ENCODE assay signal across 13 cellular contexts in genomic region chr1:39293375-39294070, GRCh38.
A peak's percentile ranks its signal among the peaks of the same experiment; 100 is the strongest.
DNase-seq lines count a peak whose midpoint lies in the region; ATAC-seq and TF ChIP-seq lines count a peak whose summit lies in the region.
"Had no signal": no experiment of that assay in that cellular context is flagged by ENCODE, and none has a peak within 500 bp of the region (broad histone marks: within the 10 kb centered on the region; RNA-seq: fewer than 3 reads in every experiment).

No MANE protein-coding gene starts in this region.

- in situ Hi-C loops in gastrocnemius medialis (cut with MboI; ENCODE audit: low sequenced_read_pairs in 4 of 4): no loop called here

- peaks cover 73% of the 10 kb centered on the region for H3K36me3 Mint-ChIP-seq in activated CD4-positive, alpha-beta memory T cell treated with anti-CD3 and anti-CD28 coated beads for 36 hours
- peaks cover 84% of the 10 kb centered on the region for H3K36me3 Mint-ChIP-seq in activated CD4-positive, alpha-beta memory T cell treated with anti-CD3 and anti-CD28 coated beads, Interleukin-2, amount 10 ng/mL, durations not matched to agents 7 days and 5 days (ENCODE audit: low read depth)
- H3K36me3 Mint-ChIP-seq in activated naive CD8-positive, alpha-beta T cell treated with anti-CD3 and anti-CD28 coated beads for 36 hours: peaks cover 34% of the 10 kb centered on the region

- no peak overlapping the region for H3K4me3 ChIP-seq in gastrocnemius medialis
- H3K4me3 ChIP-seq: SJSA1 had no signal

- peaks cover 4 to 65% of the 10 kb centered on the region in 2 donors for H3K36me3 ChIP-seq in gastrocnemius medialis

- ATAC-seq in gastrocnemius medialis: peak; percentile 67 to 78
- ATAC-seq: naive thymus-derived CD8-positive, alpha-beta T cell had no signal

- no peak for TF ChIP-seq CTCF in gastrocnemius medialis (IDR thresholded peaks at IDR 0.05 in 4 of 5, conservative IDR thresholded peaks at IDR 0.05 in 1 of 5)

- H3K9me3 Mint-ChIP-seq in activated CD4-positive, alpha-beta memory T cell treated with anti-CD3 and anti-CD28 coated beads for 36 hours: no peaks in the 10 kb centered on the region
- no peaks in the 10 kb centered on the region for H3K9me3 Mint-ChIP-seq in activated CD4-positive, alpha-beta memory T cell treated with anti-CD3 and anti-CD28 coated beads, Interleukin-2, amount 10 ng/mL, durations not matched to agents 7 days and 5 days
- no peaks in the 10 kb centered on the region for H3K9me3 Mint-ChIP-seq in activated naive CD8-positive, alpha-beta T cell treated with anti-CD3 and anti-CD28 coated beads for 36 hours
- H3K9me3 Mint-ChIP-seq: activated naive CD4-positive, alpha-beta T cell treated with anti-CD3 and anti-CD28 coated beads for 36 hours; naive thymus-derived CD8-positive, alpha-beta T cell had no signal

- peaks cover 15% of the 10 kb centered on the region for H3K4me1 Mint-ChIP-seq in activated CD4-positive, alpha-beta memory T cell treated with anti-CD3 and anti-CD28 coated beads for 36 hours (ENCODE audit: low read depth)
- H3K4me1 Mint-ChIP-seq in activated CD4-positive, alpha-beta memory T cell treated with anti-CD3 and anti-CD28 coated beads, Interleukin-2, amount 10 ng/mL, durations not matched to agents 7 days and 5 days: peaks cover 17% of the 10 kb centered on the region
- H3K4me1 Mint-ChIP-seq in activated naive CD8-positive, alpha-beta T cell treated with anti-CD3 and anti-CD28 coated beads for 36 hours: peaks cover 5% of the 10 kb centered on the region

- CTCF ChIA-PET in activated CD4-positive, alpha-beta memory T cell treated with anti-CD3 and anti-CD28 coated beads for 36 hours (lab: Charles Lee): interaction anchor here (1.4 kb wide), 1 partner anchor 110 kb away, joined by 6 read pairs; no protein-coding TSS in a partner anchor
- CTCF ChIA-PET in activated CD4-positive, alpha-beta memory T cell treated with anti-CD3 and anti-CD28 coated beads, Interleukin-2, amount 10 ng/mL, durations not matched to agents 7 days and 5 days (lab: Charles Lee): interaction anchor here (0.8 to 1.2 kb wide), 2 partner anchors 101 to 110 kb away, joined by 3 read pairs; no protein-coding TSS in a partner anchor

- no peak for DNase-seq in activated CD4-positive, alpha-beta memory T cell treated with anti-CD3 and anti-CD28 coated beads for 36 hours
- no peak for DNase-seq in activated CD4-positive, alpha-beta memory T cell treated with anti-CD3 and anti-CD28 coated beads, Interleukin-2, amount 10 ng/mL, durations not matched to agents 7 days and 5 days
- DNase-seq in activated naive CD8-positive, alpha-beta T cell treated with anti-CD3 and anti-CD28 coated beads for 36 hours: no peak
- peak; percentile 70 for DNase-seq in globus pallidus (ENCODE audit: low spot score)
- no peak for DNase-seq in gastrocnemius medialis
- no peak for DNase-seq in HUDEP-2 (lab: John Stamatoyannopoulos, UW; ENCODE audit: unreplicated experiment in 76 of 76)
- no peak for DNase-seq in NCI-H2081 (lab: John Stamatoyannopoulos, UW)
- DNase-seq in central memory CD4-positive, alpha-beta T cell: no peak
- DNase-seq: activated naive CD4-positive, alpha-beta T cell treated with anti-CD3 and anti-CD28 coated beads for 36 hours; naive thymus-derived CD8-positive, alpha-beta T cell; NCI-H524 treated with DMSO at 0.1 percent for 48 hours; stimulated activated naive CD4-positive, alpha-beta T cell treated with Interleukin-2 at 50 U/mL for 16 hours had no signal

- peak overlapping the region; percentile 20 to 55 (median 24) for H3K27ac ChIP-seq in gastrocnemius medialis
- H3K27ac ChIP-seq: SJSA1 had no signal

- intact Hi-C loops in activated CD4-positive, alpha-beta memory T cell treated with anti-CD3 and anti-CD28 coated beads for 36 hours (cut with micrococcal nuclease): no loop called here
- intact Hi-C loops in gastrocnemius medialis (cut with DNase I; ENCODE audit: low total_unique reads): no loop called here

- H3K27me3 ChIP-seq in gastrocnemius medialis: no peaks in the 10 kb centered on the region
- H3K27me3 ChIP-seq: SJSA1 had no signal

- peaks cover 8 to 21% of the 10 kb centered on the region in 2 donors for H3K4me1 ChIP-seq in gastrocnemius medialis
- H3K4me1 ChIP-seq: SJSA1 had no signal

- H3K9me3 ChIP-seq in gastrocnemius medialis: no peaks in the 10 kb centered on the region
- H3K9me3 ChIP-seq: SJSA1 had no signal

- H3K4me3 Mint-ChIP-seq in activated CD4-positive, alpha-beta memory T cell treated with anti-CD3 and anti-CD28 coated beads for 36 hours: no peak overlapping the region
- no peak overlapping the region for H3K4me3 Mint-ChIP-seq in activated CD4-positive, alpha-beta memory T cell treated with anti-CD3 and anti-CD28 coated beads, Interleukin-2, amount 10 ng/mL, durations not matched to agents 7 days and 5 days
- no peak overlapping the region for H3K4me3 Mint-ChIP-seq in activated naive CD8-positive, alpha-beta T cell treated with anti-CD3 and anti-CD28 coated beads for 36 hours
- H3K4me3 Mint-ChIP-seq: activated naive CD4-positive, alpha-beta T cell treated with anti-CD3 and anti-CD28 coated beads for 36 hours; naive thymus-derived CD8-positive, alpha-beta T cell had no signal

- H3K27ac Mint-ChIP-seq in activated CD4-positive, alpha-beta memory T cell treated with anti-CD3 and anti-CD28 coated beads for 36 hours: peak overlapping the region; percentile 40
- no peak overlapping the region for H3K27ac Mint-ChIP-seq in activated CD4-positive, alpha-beta memory T cell treated with anti-CD3 and anti-CD28 coated beads, Interleukin-2, amount 10 ng/mL, durations not matched to agents 7 days and 5 days
- peak overlapping the region; percentile 54 for H3K27ac Mint-ChIP-seq in activated naive CD8-positive, alpha-beta T cell treated with anti-CD3 and anti-CD28 coated beads for 36 hours

- no peak for TF ChIP-seq POLR2A in gastrocnemius medialis (IDR thresholded peaks at IDR 0.05)

- H3K27me3 Mint-ChIP-seq in activated CD4-positive, alpha-beta memory T cell treated with anti-CD3 and anti-CD28 coated beads for 36 hours: no peaks in the 10 kb centered on the region
- H3K27me3 Mint-ChIP-seq in activated CD4-positive, alpha-beta memory T cell treated with anti-CD3 and anti-CD28 coated beads, Interleukin-2, amount 10 ng/mL, durations not matched to agents 7 days and 5 days: no peaks in the 10 kb centered on the region
- no peaks in the 10 kb centered on the region for H3K27me3 Mint-ChIP-seq in activated naive CD8-positive, alpha-beta T cell treated with anti-CD3 and anti-CD28 coated beads for 36 hours
- H3K27me3 Mint-ChIP-seq: naive thymus-derived CD8-positive, alpha-beta T cell had no signal

- POLR2A ChIA-PET in activated CD4-positive, alpha-beta memory T cell treated with anti-CD3 and anti-CD28 coated beads for 36 hours (lab: Charles Lee): no interaction called here
- POLR2A ChIA-PET in activated CD4-positive, alpha-beta memory T cell treated with anti-CD3 and anti-CD28 coated beads, Interleukin-2, amount 10 ng/mL, durations not matched to agents 7 days and 5 days (lab: Charles Lee): no interaction called here
